1 cellular context compared by ENCODE assay signal in genomic region chr16:75580-76501, GRCh38.
TF ChIP-seq lines count a peak whose summit lies in the region.

No MANE protein-coding gene starts in this region.

TF ChIP-seq in HepG2, 621 proteins besides CTCF, POLR2A, EP300 and RAD21 (continued from another document and continues in another):
- TF ChIP-seq SMC3 (IDR thresholded peaks at IDR 0.05; ENCODE audit: low read length) (peak; percentile 34; the same call in 1 of the 2 replicates), HNRNPUL1 (IDR thresholded peaks at IDR 0.05; ENCODE audit: low read depth, low read length) (no peak), ZBTB42 (CRISPR knock-in tag; IDR thresholded peaks at IDR 0.05) (peak; percentile 99), ETV5 (CRISPR knock-in tag; IDR thresholded peaks at IDR 0.05; ENCODE audit: borderline replicate concordance) (peak; percentile 62), PAXIP1 (CRISPR knock-in tag; conservative IDR thresholded peaks at IDR 0.05) (0 out of 2 replicates have a peak, but pooled peaks have one; percentile 5), SP1 (IDR thresholded peaks at IDR 0.05) (no peak), SP1 (CRISPR knock-in tag; IDR thresholded peaks at IDR 0.05) (peak; percentile 9; the same call in 1 of the 2 replicates), ZNF776 (CRISPR knock-in tag; IDR thresholded peaks at IDR 0.05) (no peak), GATAD2A (CRISPR knock-in tag; IDR thresholded peaks at IDR 0.05) (peak; percentile 63), HIVEP1 (CRISPR knock-in tag; IDR thresholded peaks at IDR 0.05) (peak; percentile 54; the same call in 1 of the 2 replicates), SALL1 (CRISPR knock-in tag; IDR thresholded peaks at IDR 0.05) (peak; percentile 56), GATAD1 (CRISPR knock-in tag; IDR thresholded peaks at IDR 0.05) (0 out of 2 replicates have a peak, but pooled peaks have one; percentile 18), ZBTB7A (CRISPR knock-in tag; IDR thresholded peaks at IDR 0.05) (peak; percentile 76; the same call in 1 of the 2 replicates), SKI (IDR thresholded peaks at IDR 0.05; ENCODE audit: partially characterized antibody) (peak; percentile 13), MAZ (IDR thresholded peaks at IDR 0.05; ENCODE audit: borderline replicate concordance, low read depth, low read length) (no peak), MAZ (CRISPR knock-in tag; IDR thresholded peaks at IDR 0.05; ENCODE audit: low read depth) (peak; percentile 53; the same call in 1 of the 2 replicates), ZNF317 (CRISPR knock-in tag; IDR thresholded peaks at IDR 0.05) (0 out of 2 replicates have a peak, but pooled peaks have one; percentile 25), NR2F1 (CRISPR knock-in tag; IDR thresholded peaks at IDR 0.05) (0 out of 4 replicates have a peak, but pooled peaks of 1 of the 2 experiments have one; percentile 48), FOSL2 (CRISPR knock-in tag; IDR thresholded peaks at IDR 0.05) (peak; percentile 44), BRF2 (CRISPR knock-in tag; IDR thresholded peaks at IDR 0.05) (no peak), SOX6 (IDR thresholded peaks at IDR 0.05) (no peak), SOX6 (CRISPR knock-in tag; IDR thresholded peaks at IDR 0.05) (peak; percentile 48; the same call in 1 of the 2 replicates), MYC (CRISPR knock-in tag; IDR thresholded peaks at IDR 0.05; ENCODE audit: borderline replicate concordance) (0 out of 2 replicates have a peak, but pooled peaks have one; percentile 18), ZNF839 (CRISPR knock-in tag; IDR thresholded peaks at IDR 0.05; ENCODE audit: borderline replicate concordance) (peak; percentile 21; the same call in 1 of the 2 replicates), CEBPB (IDR thresholded peaks at IDR 0.05; ENCODE audit: borderline replicate concordance, low read depth, low read length) (peak; percentile 100), TFDP2 (CRISPR knock-in tag; IDR thresholded peaks at IDR 0.05) (0 out of 2 replicates have a peak, but pooled peaks have one; percentile 14), HNRNPL (IDR thresholded peaks at IDR 0.05; ENCODE audit: low read depth, low read length) (0 out of 2 replicates have a peak, but pooled peaks have one; percentile 27), ARID5B (CRISPR knock-in tag; IDR thresholded peaks at IDR 0.05) (0 out of 2 replicates have a peak, but pooled peaks have one; percentile 6), FOXA3 (CRISPR knock-in tag; IDR thresholded peaks at IDR 0.05) (0 out of 2 replicates have a peak, but pooled peaks have one; percentile 4), ZNF788 (CRISPR knock-in tag; IDR thresholded peaks at IDR 0.05; ENCODE audit: borderline replicate concordance) (no peak), NR2F6 (IDR thresholded peaks at IDR 0.05) (peak; percentile 41; the same call in 1 of the 2 replicates), NR2F6 (CRISPR knock-in tag; IDR thresholded peaks at IDR 0.05) (peak; percentile 40; the same call in 1 of the 2 replicates), PCBP1 (IDR thresholded peaks at IDR 0.05; ENCODE audit: borderline replicate concordance, low read depth, low read length) (0 out of 2 replicates have a peak, but pooled peaks have one; percentile 29), ZNF496 (CRISPR knock-in tag; IDR thresholded peaks at IDR 0.05; ENCODE audit: insufficient replicate concordance) (no peak), RBM39 (IDR thresholded peaks at IDR 0.05; ENCODE audit: low read depth, low read length, poor library complexity, severe bottlenecking) (peak; percentile 54), ZMYM3 (CRISPR knock-in tag; IDR thresholded peaks at IDR 0.05) (peak; percentile 11; the same call in 1 of the 2 replicates), ZNF180 (CRISPR knock-in tag; IDR thresholded peaks at IDR 0.05; ENCODE audit: borderline replicate concordance, low read depth) (no peak), TRIM24 (CRISPR knock-in tag; IDR thresholded peaks at IDR 0.05) (no peak), ZNF33A (CRISPR knock-in tag; IDR thresholded peaks at IDR 0.05; ENCODE audit: borderline replicate concordance) (no peak), JUNB (CRISPR knock-in tag; IDR thresholded peaks at IDR 0.05; ENCODE audit: borderline replicate concordance) (no peak), ZMYM2 (CRISPR knock-in tag; IDR thresholded peaks at IDR 0.05) (0 out of 2 replicates have a peak, but pooled peaks have one; percentile 28)
- TF ChIP-seq, protein P1, sequence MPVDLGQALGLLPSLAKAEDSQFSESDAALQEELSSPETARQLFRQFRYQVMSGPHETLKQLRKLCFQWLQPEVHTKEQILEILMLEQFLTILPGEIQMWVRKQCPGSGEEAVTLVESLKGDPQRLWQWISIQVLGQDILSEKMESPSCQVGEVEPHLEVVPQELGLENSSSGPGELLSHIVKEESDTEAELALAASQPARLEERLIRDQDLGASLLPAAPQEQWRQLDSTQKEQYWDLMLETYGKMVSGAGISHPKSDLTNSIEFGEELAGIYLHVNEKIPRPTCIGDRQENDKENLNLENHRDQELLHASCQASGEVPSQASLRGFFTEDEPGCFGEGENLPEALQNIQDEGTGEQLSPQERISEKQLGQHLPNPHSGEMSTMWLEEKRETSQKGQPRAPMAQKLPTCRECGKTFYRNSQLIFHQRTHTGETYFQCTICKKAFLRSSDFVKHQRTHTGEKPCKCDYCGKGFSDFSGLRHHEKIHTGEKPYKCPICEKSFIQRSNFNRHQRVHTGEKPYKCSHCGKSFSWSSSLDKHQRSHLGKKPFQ (CRISPR knock-in tag; IDR thresholded peaks at IDR 0.05; ENCODE audit: insufficient replicate concordance): peak; percentile 65
- TF ChIP-seq, protein P2, sequence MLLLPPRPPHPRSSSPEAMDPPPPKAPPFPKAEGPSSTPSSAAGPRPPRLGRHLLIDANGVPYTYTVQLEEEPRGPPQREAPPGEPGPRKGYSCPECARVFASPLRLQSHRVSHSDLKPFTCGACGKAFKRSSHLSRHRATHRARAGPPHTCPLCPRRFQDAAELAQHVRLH (CRISPR knock-in tag; IDR thresholded peaks at IDR 0.05; ENCODE audit: borderline replicate concordance, low read depth): 0 out of 2 replicates have a peak, but pooled peaks have one; percentile 30
- TF ChIP-seq, protein P3, sequence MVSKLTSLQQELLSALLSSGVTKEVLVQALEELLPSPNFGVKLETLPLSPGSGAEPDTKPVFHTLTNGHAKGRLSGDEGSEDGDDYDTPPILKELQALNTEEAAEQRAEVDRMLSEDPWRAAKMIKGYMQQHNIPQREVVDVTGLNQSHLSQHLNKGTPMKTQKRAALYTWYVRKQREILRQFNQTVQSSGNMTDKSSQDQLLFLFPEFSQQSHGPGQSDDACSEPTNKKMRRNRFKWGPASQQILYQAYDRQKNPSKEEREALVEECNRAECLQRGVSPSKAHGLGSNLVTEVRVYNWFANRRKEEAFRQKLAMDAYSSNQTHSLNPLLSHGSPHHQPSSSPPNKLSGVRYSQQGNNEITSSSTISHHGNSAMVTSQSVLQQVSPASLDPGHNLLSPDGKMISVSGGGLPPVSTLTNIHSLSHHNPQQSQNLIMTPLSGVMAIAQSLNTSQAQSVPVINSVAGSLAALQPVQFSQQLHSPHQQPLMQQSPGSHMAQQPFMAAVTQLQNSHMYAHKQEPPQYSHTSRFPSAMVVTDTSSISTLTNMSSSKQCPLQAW (CRISPR knock-in tag; IDR thresholded peaks at IDR 0.05): peak; percentile 22; the same call in 1 of the 2 replicates
- TF ChIP-seq, protein P4, sequence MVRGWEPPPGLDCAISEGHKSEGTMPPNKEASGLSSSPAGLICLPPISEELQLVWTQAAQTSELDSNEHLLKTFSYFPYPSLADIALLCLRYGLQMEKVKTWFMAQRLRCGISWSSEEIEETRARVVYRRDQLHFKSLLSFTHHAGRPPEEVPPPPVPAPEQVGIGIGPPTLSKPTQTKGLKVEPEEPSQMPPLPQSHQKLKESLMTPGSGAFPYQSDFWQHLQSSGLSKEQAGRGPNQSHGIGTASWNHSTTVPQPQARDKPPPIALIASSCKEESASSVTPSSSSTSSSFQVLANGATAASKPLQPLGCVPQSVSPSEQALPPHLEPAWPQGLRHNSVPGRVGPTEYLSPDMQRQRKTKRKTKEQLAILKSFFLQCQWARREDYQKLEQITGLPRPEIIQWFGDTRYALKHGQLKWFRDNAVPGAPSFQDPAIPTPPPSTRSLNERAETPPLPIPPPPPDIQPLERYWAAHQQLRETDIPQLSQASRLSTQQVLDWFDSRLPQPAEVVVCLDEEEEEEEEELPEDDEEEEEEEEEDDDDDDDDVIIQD (CRISPR knock-in tag; IDR thresholded peaks at IDR 0.05; ENCODE audit: low read depth): 0 out of 2 replicates have a peak, but pooled peaks have one; percentile 23
- TF ChIP-seq, protein P5, sequence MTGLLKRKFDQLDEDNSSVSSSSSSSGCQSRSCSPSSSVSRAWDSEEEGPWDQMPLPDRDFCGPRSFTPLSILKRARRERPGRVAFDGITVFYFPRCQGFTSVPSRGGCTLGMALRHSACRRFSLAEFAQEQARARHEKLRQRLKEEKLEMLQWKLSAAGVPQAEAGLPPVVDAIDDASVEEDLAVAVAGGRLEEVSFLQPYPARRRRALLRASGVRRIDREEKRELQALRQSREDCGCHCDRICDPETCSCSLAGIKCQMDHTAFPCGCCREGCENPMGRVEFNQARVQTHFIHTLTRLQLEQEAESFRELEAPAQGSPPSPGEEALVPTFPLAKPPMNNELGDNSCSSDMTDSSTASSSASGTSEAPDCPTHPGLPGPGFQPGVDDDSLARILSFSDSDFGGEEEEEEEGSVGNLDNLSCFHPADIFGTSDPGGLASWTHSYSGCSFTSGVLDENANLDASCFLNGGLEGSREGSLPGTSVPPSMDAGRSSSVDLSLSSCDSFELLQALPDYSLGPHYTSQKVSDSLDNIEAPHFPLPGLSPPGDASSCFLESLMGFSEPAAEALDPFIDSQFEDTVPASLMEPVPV (CRISPR knock-in tag; IDR thresholded peaks at IDR 0.05): 0 out of 2 replicates have a peak, but pooled peaks have one; percentile 38
- TF ChIP-seq, protein P6, sequence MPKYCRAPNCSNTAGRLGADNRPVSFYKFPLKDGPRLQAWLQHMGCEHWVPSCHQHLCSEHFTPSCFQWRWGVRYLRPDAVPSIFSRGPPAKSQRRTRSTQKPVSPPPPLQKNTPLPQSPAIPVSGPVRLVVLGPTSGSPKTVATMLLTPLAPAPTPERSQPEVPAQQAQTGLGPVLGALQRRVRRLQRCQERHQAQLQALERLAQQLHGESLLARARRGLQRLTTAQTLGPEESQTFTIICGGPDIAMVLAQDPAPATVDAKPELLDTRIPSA (CRISPR knock-in tag; IDR thresholded peaks at IDR 0.05; ENCODE audit: borderline replicate concordance): no peak
